In genomic region chr15:85485956-85486567, GRCh38 we compare ENCODE assay signal across 8 cellular contexts.
DNase-seq lines count a peak whose midpoint lies in the region; ATAC-seq and TF ChIP-seq lines count a peak whose summit lies in the region.

No MANE protein-coding gene starts in this region.

- BruUV-seq in PC-9 (replicated peaks; lab: Mats Ljungman, UMichigan), result no TSS peak

- no peak overlapping the region for H3K4me2 ChIP-seq in PC-9

- no peak for TF ChIP-seq EP300 in Ishikawa (IDR thresholded peaks at IDR 0.05; ENCODE audit: borderline replicate concordance)

- peak; percentile 87 for TF ChIP-seq CTCF in PC-9 (conservative IDR thresholded peaks at IDR 0.05)

- H4K20me1 ChIP-seq in PC-9 (ENCODE audit: insufficient read depth), result no peaks in the 10 kb centered on the region

- no peaks in the 10 kb centered on the region for H3K27me3 ChIP-seq in PC-9 (ENCODE audit: insufficient read depth, low read depth)

- H3K79me2 ChIP-seq in PC-9 (ENCODE audit: low read depth), result peaks cover 68% of the 10 kb centered on the region

- no peaks in the 10 kb centered on the region for H3F3A ChIP-seq in PC-9 (ENCODE audit: insufficient read depth, low read depth)

- no peak overlapping the region for H3K27ac ChIP-seq in PC-9

- no peaks in the 10 kb centered on the region for H3K36me3 ChIP-seq in PC-9 (ENCODE audit: low read depth)

- intact Hi-C loops in PC-9 (cut with micrococcal nuclease; ENCODE audit: unreplicated experiment) (loop anchor here (10.0 kb wide), 1 partner anchor 349 kb away; no protein-coding TSS in a partner anchor), head of caudate nucleus (cut with DNase I) (no loop called here)

- no peaks in the 10 kb centered on the region for H3K9me3 ChIP-seq in PC-9 (ENCODE audit: insufficient read depth, low read depth)

- H3K9me2 ChIP-seq in PC-9 (ENCODE audit: insufficient read depth), result no peaks in the 10 kb centered on the region

- no peak overlapping the region for H2AFZ ChIP-seq in PC-9

- DNase-seq in DMS53 (lab: John Stamatoyannopoulos, UW) (peak; percentile 81), PC-9 (peak; percentile 55 to 56), head of caudate nucleus (peak in 30 of 42 donors; percentile 12 to 92 (median 67)), putamen (ENCODE audit: low spot score) (peak; percentile 58), cortex of kidney (lab: John Stamatoyannopoulos, UW) (no peak)
- peak; percentile 25 for DNase-seq in activated naive CD4-positive, alpha-beta T cell treated with anti-CD3 and anti-CD28 coated beads, Interleukin-2, amount 50 U/mL, for 16 hours

- CTCF ChIA-PET in PC-9 (lab: Charles Lee), result interaction anchor here (0.6 to 1.0 kb wide), 5 partner anchors 14 to 168 kb away, joined by 3 to 5 read pairs (median 3); no protein-coding TSS in a partner anchor

- POLR2A ChIA-PET in PC-9 (lab: Charles Lee; ENCODE audit: unreplicated experiment), result no interaction called here

- peak; percentile 85 for TF ChIP-seq RAD21 in Ishikawa (IDR thresholded peaks at IDR 0.05; ENCODE audit: low read depth)

- H3K4me1 ChIP-seq in PC-9 (replicated peaks; ENCODE audit: insufficient read depth), result 0 out of 2 replicates have a peak, but pooled peaks cover 11% of the 10 kb centered on the region

- ATAC-seq in GM21381 (IDR thresholded peaks at IDR 0.05; ENCODE audit: unreplicated experiment), result peak; percentile 48

- no peak overlapping the region for H3K4me3 ChIP-seq in PC-9

TF ChIP-seq in Ishikawa, 13 proteins besides CTCF, POLR2A, EP300 and RAD21:
- TF ChIP-seq CEBPB (IDR thresholded peaks at IDR 0.05) (no peak), FOXM1 (IDR thresholded peaks at IDR 0.05; ENCODE audit: borderline replicate concordance, low read depth) (no peak), CREB1 (IDR thresholded peaks at IDR 0.05; ENCODE audit: low read depth) (no peak), TAF1 (IDR thresholded peaks at IDR 0.05; ENCODE audit: low read depth) (no peak), REST (IDR thresholded peaks at IDR 0.05; ENCODE audit: low read depth) (no peak), TCF12 (IDR thresholded peaks at IDR 0.05; ENCODE audit: low read depth) (no peak), EGR1 (IDR thresholded peaks at IDR 0.05) (no peak), TEAD4 (IDR thresholded peaks at IDR 0.05) (no peak), USF1 (IDR thresholded peaks at IDR 0.05) (no peak), NFIC (IDR thresholded peaks at IDR 0.05) (no peak), MAX (IDR thresholded peaks at IDR 0.05) (no peak), YY1 (IDR thresholded peaks at IDR 0.05; ENCODE audit: low read depth) (no peak), ZBTB7A (IDR thresholded peaks at IDR 0.05; ENCODE audit: low read depth) (no peak)
TF ChIP-seq in Ishikawa: peak in this region for 0.
